In the genomic region with DNA sequence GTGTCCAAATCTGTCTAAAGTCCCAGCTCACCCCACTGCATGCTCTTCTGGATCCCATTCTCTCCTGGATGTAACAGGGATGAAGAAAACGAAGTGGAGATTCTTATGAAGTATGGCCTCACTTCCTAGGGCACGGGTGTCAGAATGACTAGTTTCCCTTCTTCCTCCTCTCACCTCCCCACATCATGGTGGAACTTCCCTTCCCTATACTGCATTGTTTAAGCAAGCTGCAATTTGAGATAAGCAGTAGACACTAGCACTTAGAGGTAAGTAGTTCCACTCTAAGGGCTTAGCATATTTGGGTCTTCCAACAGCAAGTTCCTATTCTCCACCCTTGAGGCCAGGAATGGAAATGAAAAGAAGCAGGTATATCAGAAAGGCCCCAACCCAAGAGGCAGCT, we compare ENCODE assay signal across 1 cellular context.
A peak's percentile ranks its signal among the peaks of the same experiment; 100 is the strongest.
TF ChIP-seq lines count a peak whose summit lies in the region.

No MANE protein-coding gene starts in this region.

TF ChIP-seq in K562, 482 proteins besides CTCF, POLR2A, EP300 and RAD21 (continued from another document):
- TF ChIP-seq, protein P1, sequence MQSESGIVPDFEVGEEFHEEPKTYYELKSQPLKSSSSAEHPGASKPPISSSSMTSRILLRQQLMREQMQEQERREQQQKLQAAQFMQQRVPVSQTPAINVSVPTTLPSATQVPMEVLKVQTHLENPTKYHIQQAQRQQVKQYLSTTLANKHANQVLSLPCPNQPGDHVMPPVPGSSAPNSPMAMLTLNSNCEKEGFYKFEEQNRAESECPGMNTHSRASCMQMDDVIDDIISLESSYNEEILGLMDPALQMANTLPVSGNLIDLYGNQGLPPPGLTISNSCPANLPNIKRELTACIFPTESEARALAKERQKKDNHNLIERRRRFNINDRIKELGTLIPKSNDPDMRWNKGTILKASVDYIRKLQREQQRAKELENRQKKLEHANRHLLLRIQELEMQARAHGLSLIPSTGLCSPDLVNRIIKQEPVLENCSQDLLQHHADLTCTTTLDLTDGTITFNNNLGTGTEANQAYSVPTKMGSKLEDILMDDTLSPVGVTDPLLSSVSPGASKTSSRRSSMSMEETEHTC (IDR thresholded peaks at IDR 0.05) = no peak
- TF ChIP-seq LARP7 (IDR thresholded peaks at IDR 0.05) (no peak), FOXA3 (CRISPR knock-in tag; conservative IDR thresholded peaks at IDR 0.05 in 1 of 2, IDR thresholded peaks at IDR 0.05 in 1 of 2) (no peak), SMAD3 (CRISPR knock-in tag; conservative IDR thresholded peaks at IDR 0.05) (no peak), MXI1 (IDR thresholded peaks at IDR 0.05; ENCODE audit: low read depth, low read length) (no peak), BRF1 (IDR thresholded peaks at IDR 0.05; ENCODE audit: borderline replicate concordance, extremely low read depth, insufficient read length) (no peak), ETV1 (tag; conservative IDR thresholded peaks at IDR 0.05; ENCODE audit: low read depth) (peak; percentile 46), ZKSCAN3 (CRISPR knock-in tag; IDR thresholded peaks at IDR 0.05) (no peak), BACH1 (tag; IDR thresholded peaks at IDR 0.05) (no peak), NCOR1 (IDR thresholded peaks at IDR 0.05) (peak; percentile 79), RBFOX2 (IDR thresholded peaks at IDR 0.05; ENCODE audit: low read depth, low read length) (no peak), ARID1B (IDR thresholded peaks at IDR 0.05) (peak; percentile 95), RBM14 (IDR thresholded peaks at IDR 0.05; ENCODE audit: borderline replicate concordance, insufficient read depth, low read depth, low read length) (no peak), SMAD4 (CRISPR knock-in tag; conservative IDR thresholded peaks at IDR 0.05) (peak; percentile 45; the same call in 1 of the 2 replicates), NFRKB (IDR thresholded peaks at IDR 0.05; ENCODE audit: low read depth) (peak; percentile 74), ZNF780A (CRISPR knock-in tag; IDR thresholded peaks at IDR 0.05) (no peak), SMARCE1 (IDR thresholded peaks at IDR 0.05) (peak; percentile 84), RB1 (IDR thresholded peaks at IDR 0.05; ENCODE audit: low read depth) (no peak), MEIS2 (IDR thresholded peaks at IDR 0.05; ENCODE audit: partially characterized antibody) (peak; percentile 33), ERF (CRISPR knock-in tag; IDR thresholded peaks at IDR 0.05) (no peak), CTBP1 (IDR thresholded peaks at IDR 0.05; ENCODE audit: borderline replicate concordance) (peak; percentile 70; the same call in 1 of the 2 replicates), GTF2E2 (tag; IDR thresholded peaks at IDR 0.05) (no peak), GTF2A2 (tag; IDR thresholded peaks at IDR 0.05) (no peak), ARID2 (IDR thresholded peaks at IDR 0.05) (no peak), BRD4 (IDR thresholded peaks at IDR 0.05) (no peak), KAT8 (IDR thresholded peaks at IDR 0.05; ENCODE audit: low read depth) (no peak), EGR1 (conservative IDR thresholded peaks at IDR 0.05) (no peak), ZNF695 (CRISPR knock-in tag; IDR thresholded peaks at IDR 0.05) (no peak), CBX1 (IDR thresholded peaks at IDR 0.05; ENCODE audit: low read depth) (no peak), ZNF77 (CRISPR knock-in tag; IDR thresholded peaks at IDR 0.05) (no peak), NFE2 (IDR thresholded peaks at IDR 0.05; ENCODE audit: low read depth) (no peak)
- TF ChIP-seq, protein P2, sequence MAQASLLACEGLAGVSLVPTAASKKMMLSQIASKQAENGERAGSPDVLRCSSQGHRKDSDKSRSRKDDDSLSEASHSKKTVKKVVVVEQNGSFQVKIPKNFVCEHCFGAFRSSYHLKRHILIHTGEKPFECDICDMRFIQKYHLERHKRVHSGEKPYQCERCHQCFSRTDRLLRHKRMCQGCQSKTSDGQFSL (CRISPR knock-in tag; IDR thresholded peaks at IDR 0.05) = no peak
- TF ChIP-seq, protein P2 (tag; IDR thresholded peaks at IDR 0.05) = no peak
- TF ChIP-seq, protein P3, sequence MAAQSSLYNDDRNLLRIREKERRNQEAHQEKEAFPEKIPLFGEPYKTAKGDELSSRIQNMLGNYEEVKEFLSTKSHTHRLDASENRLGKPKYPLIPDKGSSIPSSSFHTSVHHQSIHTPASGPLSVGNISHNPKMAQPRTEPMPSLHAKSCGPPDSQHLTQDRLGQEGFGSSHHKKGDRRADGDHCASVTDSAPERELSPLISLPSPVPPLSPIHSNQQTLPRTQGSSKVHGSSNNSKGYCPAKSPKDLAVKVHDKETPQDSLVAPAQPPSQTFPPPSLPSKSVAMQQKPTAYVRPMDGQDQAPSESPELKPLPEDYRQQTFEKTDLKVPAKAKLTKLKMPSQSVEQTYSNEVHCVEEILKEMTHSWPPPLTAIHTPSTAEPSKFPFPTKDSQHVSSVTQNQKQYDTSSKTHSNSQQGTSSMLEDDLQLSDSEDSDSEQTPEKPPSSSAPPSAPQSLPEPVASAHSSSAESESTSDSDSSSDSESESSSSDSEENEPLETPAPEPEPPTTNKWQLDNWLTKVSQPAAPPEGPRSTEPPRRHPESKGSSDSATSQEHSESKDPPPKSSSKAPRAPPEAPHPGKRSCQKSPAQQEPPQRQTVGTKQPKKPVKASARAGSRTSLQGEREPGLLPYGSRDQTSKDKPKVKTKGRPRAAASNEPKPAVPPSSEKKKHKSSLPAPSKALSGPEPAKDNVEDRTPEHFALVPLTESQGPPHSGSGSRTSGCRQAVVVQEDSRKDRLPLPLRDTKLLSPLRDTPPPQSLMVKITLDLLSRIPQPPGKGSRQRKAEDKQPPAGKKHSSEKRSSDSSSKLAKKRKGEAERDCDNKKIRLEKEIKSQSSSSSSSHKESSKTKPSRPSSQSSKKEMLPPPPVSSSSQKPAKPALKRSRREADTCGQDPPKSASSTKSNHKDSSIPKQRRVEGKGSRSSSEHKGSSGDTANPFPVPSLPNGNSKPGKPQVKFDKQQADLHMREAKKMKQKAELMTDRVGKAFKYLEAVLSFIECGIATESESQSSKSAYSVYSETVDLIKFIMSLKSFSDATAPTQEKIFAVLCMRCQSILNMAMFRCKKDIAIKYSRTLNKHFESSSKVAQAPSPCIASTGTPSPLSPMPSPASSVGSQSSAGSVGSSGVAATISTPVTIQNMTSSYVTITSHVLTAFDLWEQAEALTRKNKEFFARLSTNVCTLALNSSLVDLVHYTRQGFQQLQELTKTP (IDR thresholded peaks at IDR 0.05; ENCODE audit: low read depth in 1 of 2, partially characterized antibody in 2 of 2) = no peak
- TF ChIP-seq, protein P4, sequence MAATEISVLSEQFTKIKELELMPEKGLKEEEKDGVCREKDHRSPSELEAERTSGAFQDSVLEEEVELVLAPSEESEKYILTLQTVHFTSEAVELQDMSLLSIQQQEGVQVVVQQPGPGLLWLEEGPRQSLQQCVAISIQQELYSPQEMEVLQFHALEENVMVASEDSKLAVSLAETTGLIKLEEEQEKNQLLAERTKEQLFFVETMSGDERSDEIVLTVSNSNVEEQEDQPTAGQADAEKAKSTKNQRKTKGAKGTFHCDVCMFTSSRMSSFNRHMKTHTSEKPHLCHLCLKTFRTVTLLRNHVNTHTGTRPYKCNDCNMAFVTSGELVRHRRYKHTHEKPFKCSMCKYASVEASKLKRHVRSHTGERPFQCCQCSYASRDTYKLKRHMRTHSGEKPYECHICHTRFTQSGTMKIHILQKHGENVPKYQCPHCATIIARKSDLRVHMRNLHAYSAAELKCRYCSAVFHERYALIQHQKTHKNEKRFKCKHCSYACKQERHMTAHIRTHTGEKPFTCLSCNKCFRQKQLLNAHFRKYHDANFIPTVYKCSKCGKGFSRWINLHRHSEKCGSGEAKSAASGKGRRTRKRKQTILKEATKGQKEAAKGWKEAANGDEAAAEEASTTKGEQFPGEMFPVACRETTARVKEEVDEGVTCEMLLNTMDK (IDR thresholded peaks at IDR 0.05; ENCODE audit: borderline replicate concordance, insufficient read depth, low read depth, low read length, poor library complexity, severe bottlenecking) = no peak
- TF ChIP-seq, protein P5, sequence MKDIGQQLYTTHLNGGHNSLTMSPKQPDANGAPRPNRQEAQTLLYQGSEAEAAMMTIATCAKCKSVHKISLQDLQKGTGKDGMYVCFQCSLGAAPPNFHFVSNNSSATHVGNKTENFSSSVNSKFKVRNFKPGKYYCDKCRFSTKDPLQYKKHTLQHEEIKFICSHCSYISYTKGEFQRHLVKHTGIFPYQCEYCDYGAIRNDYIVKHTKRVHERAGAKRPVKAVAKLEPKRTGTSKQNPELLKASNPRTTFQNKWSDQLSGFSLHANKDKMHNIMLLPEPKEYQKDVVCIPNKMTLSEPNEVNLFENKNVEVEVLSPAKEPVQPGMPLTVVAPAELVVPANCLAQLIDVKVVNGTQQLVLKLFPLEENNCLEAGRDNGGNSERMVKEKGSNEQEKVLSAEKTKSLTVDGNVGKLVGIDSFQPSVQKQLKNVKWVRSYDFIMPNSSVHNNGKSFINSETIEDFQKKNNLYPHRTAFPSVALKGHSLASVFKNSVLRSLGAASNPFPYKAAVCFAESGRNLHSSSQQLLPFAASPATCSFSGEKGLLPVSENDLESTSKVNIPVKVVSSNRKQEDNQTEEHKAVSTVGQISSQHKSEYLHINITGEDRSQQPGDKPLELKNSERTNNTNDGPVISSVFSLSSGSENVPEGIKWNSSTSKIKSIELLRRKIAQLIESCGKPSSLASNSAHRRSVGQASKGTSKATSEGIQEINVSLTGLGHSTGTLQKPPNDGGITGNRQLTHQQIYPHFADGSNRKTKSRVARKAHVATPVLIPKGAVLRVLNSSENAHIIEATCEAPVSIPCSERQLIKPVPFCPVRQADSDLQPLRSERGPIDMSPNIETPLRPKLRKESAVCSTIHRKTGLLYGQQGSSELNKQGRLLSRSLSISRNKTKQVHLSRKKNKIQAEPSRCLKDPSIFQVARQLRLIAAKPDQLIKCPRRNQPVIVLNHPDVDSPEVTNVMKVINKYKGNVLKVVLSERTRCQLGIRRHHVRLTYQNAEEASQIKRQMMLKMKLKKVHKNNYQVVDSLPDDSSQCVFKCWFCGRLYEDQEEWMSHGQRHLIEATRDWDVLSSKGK (CRISPR knock-in tag; IDR thresholded peaks at IDR 0.05) = no peak
- TF ChIP-seq, protein P6, sequence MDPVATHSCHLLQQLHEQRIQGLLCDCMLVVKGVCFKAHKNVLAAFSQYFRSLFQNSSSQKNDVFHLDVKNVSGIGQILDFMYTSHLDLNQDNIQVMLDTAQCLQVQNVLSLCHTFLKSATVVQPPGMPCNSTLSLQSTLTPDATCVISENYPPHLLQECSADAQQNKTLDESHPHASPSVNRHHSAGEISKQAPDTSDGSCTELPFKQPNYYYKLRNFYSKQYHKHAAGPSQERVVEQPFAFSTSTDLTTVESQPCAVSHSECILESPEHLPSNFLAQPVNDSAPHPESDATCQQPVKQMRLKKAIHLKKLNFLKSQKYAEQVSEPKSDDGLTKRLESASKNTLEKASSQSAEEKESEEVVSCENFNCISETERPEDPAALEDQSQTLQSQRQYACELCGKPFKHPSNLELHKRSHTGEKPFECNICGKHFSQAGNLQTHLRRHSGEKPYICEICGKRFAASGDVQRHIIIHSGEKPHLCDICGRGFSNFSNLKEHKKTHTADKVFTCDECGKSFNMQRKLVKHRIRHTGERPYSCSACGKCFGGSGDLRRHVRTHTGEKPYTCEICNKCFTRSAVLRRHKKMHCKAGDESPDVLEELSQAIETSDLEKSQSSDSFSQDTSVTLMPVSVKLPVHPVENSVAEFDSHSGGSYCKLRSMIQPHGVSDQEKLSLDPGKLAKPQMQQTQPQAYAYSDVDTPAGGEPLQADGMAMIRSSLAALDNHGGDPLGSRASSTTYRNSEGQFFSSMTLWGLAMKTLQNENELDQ (CRISPR knock-in tag; IDR thresholded peaks at IDR 0.05; ENCODE audit: borderline replicate concordance) = no peak
